In the genomic region with DNA sequence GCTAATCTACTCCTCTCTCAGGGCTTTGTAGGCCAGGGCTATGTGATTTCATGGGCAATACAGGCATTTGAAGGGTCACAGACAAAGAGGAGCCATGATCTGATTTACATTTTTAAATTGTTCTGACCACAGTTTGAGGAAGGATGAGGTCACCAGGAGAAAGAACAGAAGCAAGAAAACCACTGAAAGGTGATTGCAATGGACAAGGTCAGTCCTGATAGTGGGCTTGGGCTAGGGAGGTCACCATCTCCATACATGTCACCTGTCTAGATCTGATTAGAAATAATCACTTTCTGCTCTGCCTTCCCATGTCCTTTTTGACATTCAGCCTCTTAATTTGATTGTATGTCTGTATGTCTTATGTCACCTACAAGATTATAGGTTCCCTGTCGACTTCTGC, we compare ENCODE assay signal across 39 cellular contexts.
"Had no signal": no experiment of that assay in that cellular context is flagged by ENCODE, and none has a peak within 500 bp of the region (broad histone marks: within the 10 kb centered on the region; RNA-seq: fewer than 3 reads in every experiment).

No MANE protein-coding gene starts in this region.

- H3K27me3 ChIP-seq: brain microvascular endothelial cell, MG63 had no signal

- H3K9me3 ChIP-seq: MG63 had no signal

- DNase-seq: activated CD4-positive, alpha-beta memory T cell treated with anti-CD3 and anti-CD28 coated beads, Interleukin-2, amount 10 ng/mL, durations not matched to agents 7 days and 5 days; activated CD4-positive, alpha-beta T cell treated with anti-CD3 and anti-CD28 coated beads for 1 hour; activated CD4-positive, alpha-beta T cell treated with anti-CD3 and anti-CD28 coated beads for 48 hours; activated CD4-positive, CD25-positive, alpha-beta regulatory T cell; activated CD8-positive, alpha-beta memory T cell treated with anti-CD3 and anti-CD28 coated beads for 24 hours; activated CD8-positive, alpha-beta memory T cell treated with anti-CD3 and anti-CD28 coated beads, Interleukin-2, amount 10 ng/mL, durations not matched to agents 7 days and 5 days; activated CD8-positive, alpha-beta memory T cell treated with anti-CD3 and anti-CD28 coated beads, Interleukin-2, amount 50 U/mL, for 48 hours; activated effector memory CD4-positive, alpha-beta T cell treated with anti-CD3 and anti-CD28 coated beads, Interleukin-2, amount 50 U/mL, for 16 hours; activated naive CD4-positive, alpha-beta T cell; activated naive CD4-positive, alpha-beta T cell treated with anti-CD3 and anti-CD28 coated beads, Interleukin-2, amount 50 U/mL, for 16 hours; activated naive CD8-positive, alpha-beta T cell treated with anti-CD3 and anti-CD28 coated beads for 36 hours; activated T-cell treated with anti-CD3 and anti-CD28 coated beads, Interleukin-2, amount 50 U/mL, for 1 hour; activated T-cell treated with anti-CD3 and anti-CD28 coated beads, Interleukin-2, amount 50 U/mL, for 72 hours; anterior cingulate cortex; brain microvascular endothelial cell; central memory CD4-positive, alpha-beta T cell; KBM-7; MG63; NCI-H1048; NCI-H1105 treated with DMSO at 0.1 percent for 48 hours; NCI-H1436; NCI-H1694; NCI-H1930; NCI-H2081 treated with DMSO at 0.1 percent for 48 hours; NCI-H226; NCI-H446 treated with DMSO at 0.1 percent for 48 hours; NCI-H524; NCI-H69; NCI-H82; PC-3; SIG-M5; SW 1271; T-helper 1 cell; T-helper 2 cell; T-helper 9 cell; WERI-Rb-1 had no signal

- ATAC-seq: activated CD8-positive, alpha-beta memory T cell treated with anti-CD3 and anti-CD28 coated beads, Interleukin-2, amount 10 ng/mL, durations not matched to agents 7 days and 5 days; activated T-cell treated with anti-CD3 and anti-CD28 coated beads, Interleukin-2, amount 50 U/mL, for 72 hours; activated T-helper 17 cell treated with anti-CD3 and anti-CD28 coated beads, Interleukin-2, amount 50 U/mL, for 72 hours; PC-3; Right ventricle myocardium inferior had no signal

- H3K9me3 Mint-ChIP-seq: activated CD4-positive, alpha-beta memory T cell treated with anti-CD3 and anti-CD28 coated beads, Interleukin-2, amount 10 ng/mL, durations not matched to agents 7 days and 5 days; activated naive CD8-positive, alpha-beta T cell treated with anti-CD3 and anti-CD28 coated beads for 36 hours; activated T-cell treated with anti-CD3 and anti-CD28 coated beads, Interleukin-2, amount 50 U/mL, for 72 hours; activated T-helper 17 cell treated with anti-CD3 and anti-CD28 coated beads, Interleukin-2, amount 50 U/mL, for 72 hours had no signal

- H3K36me3 ChIP-seq: brain microvascular endothelial cell, MG63, WERI-Rb-1 had no signal

- H3K27me3 Mint-ChIP-seq: activated CD4-positive, alpha-beta memory T cell treated with anti-CD3 and anti-CD28 coated beads, Interleukin-2, amount 10 ng/mL, durations not matched to agents 7 days and 5 days; activated CD8-positive, alpha-beta memory T cell treated with anti-CD3 and anti-CD28 coated beads, Interleukin-2, amount 10 ng/mL, durations not matched to agents 7 days and 5 days; activated naive CD8-positive, alpha-beta T cell treated with anti-CD3 and anti-CD28 coated beads for 36 hours had no signal

- H3K4me1 Mint-ChIP-seq: activated CD4-positive, alpha-beta memory T cell treated with anti-CD3 and anti-CD28 coated beads, Interleukin-2, amount 10 ng/mL, durations not matched to agents 7 days and 5 days; activated CD8-positive, alpha-beta memory T cell treated with anti-CD3 and anti-CD28 coated beads, Interleukin-2, amount 10 ng/mL, durations not matched to agents 7 days and 5 days; activated naive CD8-positive, alpha-beta T cell treated with anti-CD3 and anti-CD28 coated beads for 36 hours; activated T-helper 17 cell treated with anti-CD3 and anti-CD28 coated beads, Interleukin-2, amount 50 U/mL, for 72 hours had no signal

- H3K27ac Mint-ChIP-seq: activated CD4-positive, alpha-beta memory T cell treated with anti-CD3 and anti-CD28 coated beads, Interleukin-2, amount 10 ng/mL, durations not matched to agents 7 days and 5 days; activated CD8-positive, alpha-beta memory T cell treated with anti-CD3 and anti-CD28 coated beads, Interleukin-2, amount 10 ng/mL, durations not matched to agents 7 days and 5 days; activated naive CD8-positive, alpha-beta T cell treated with anti-CD3 and anti-CD28 coated beads for 36 hours; activated T-cell treated with anti-CD3 and anti-CD28 coated beads, Interleukin-2, amount 50 U/mL, for 72 hours; activated T-helper 17 cell treated with anti-CD3 and anti-CD28 coated beads, Interleukin-2, amount 50 U/mL, for 72 hours had no signal

- H3K4me3 ChIP-seq: MG63 had no signal

- H3K4me3 Mint-ChIP-seq: activated CD4-positive, alpha-beta memory T cell treated with anti-CD3 and anti-CD28 coated beads, Interleukin-2, amount 10 ng/mL, durations not matched to agents 7 days and 5 days; activated CD8-positive, alpha-beta memory T cell treated with anti-CD3 and anti-CD28 coated beads, Interleukin-2, amount 10 ng/mL, durations not matched to agents 7 days and 5 days; activated naive CD8-positive, alpha-beta T cell treated with anti-CD3 and anti-CD28 coated beads for 36 hours; activated T-cell treated with anti-CD3 and anti-CD28 coated beads, Interleukin-2, amount 50 U/mL, for 72 hours; activated T-helper 17 cell treated with anti-CD3 and anti-CD28 coated beads, Interleukin-2, amount 50 U/mL, for 72 hours had no signal

- H3K27ac ChIP-seq: brain microvascular endothelial cell, RWPE1, WERI-Rb-1 had no signal

- H3K36me3 Mint-ChIP-seq: activated CD8-positive, alpha-beta memory T cell treated with anti-CD3 and anti-CD28 coated beads, Interleukin-2, amount 10 ng/mL, durations not matched to agents 7 days and 5 days; activated naive CD8-positive, alpha-beta T cell treated with anti-CD3 and anti-CD28 coated beads for 36 hours had no signal
